ENCODE assay signal across 18 cellular contexts in the genomic region with DNA sequence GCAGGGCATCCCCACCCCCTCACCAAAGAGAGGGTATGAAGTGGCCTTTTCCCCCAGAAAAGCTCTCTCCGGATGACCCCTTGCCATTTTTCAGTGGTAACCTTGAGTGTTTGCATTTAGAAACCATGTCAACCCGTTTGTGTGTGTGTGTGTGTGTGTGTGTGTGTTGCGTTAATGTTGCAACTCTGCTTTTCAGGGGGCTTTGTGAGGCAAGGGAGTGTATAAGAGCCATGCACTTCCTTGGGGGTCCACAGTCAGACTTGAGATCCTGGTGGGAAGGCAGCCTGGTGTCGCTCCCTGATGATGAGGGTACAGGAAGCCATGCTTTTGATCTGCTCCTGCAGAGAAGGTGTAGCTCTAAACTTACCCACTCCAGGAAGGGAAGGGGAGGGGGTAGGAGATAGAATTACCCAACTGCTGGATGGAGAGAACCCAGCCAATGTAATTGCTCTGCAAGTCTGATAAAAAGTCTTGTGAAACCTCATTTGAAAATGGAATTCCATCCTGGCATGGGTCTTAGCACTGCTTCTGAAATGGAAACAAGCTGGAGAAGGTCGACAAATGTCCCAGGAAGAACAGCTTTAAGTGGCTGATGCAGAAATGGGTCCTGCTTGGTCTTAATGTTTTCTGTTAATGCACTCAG. TPM values are rescaled to one million over a fixed set of nuclear protein-coding genes. Genes with fewer than 3 reads are reported as not detected.
DNase-seq lines count a peak whose midpoint lies in the region; ATAC-seq and TF ChIP-seq lines count a peak whose summit lies in the region.
"Had no signal": no experiment of that assay in that cellular context is flagged by ENCODE, and none has a peak within 500 bp of the region (broad histone marks: within the 10 kb centered on the region; RNA-seq: fewer than 3 reads in every experiment).

No MANE protein-coding gene starts in this region.

- intact Hi-C loops in heart left ventricle (cut with DNase I) = loop anchor here in 2 of 10 donors (5.0 to 10.0 kb wide), 2 partner anchors 39 to 57 kb away; no protein-coding TSS in a partner anchor

- H3K9me3 ChIP-seq in heart left ventricle (no peaks in the 10 kb centered on the region), parathyroid adenoma (ENCODE audit: control insufficient read depth, low read length) (no peaks in the 10 kb centered on the region)
- H3K9me3 ChIP-seq: spleen had no signal

- no peak overlapping the region for H2AFZ ChIP-seq in parathyroid adenoma

- no peaks in the 10 kb centered on the region for H3K27me3 ChIP-seq in heart left ventricle
- no peaks in the 10 kb centered on the region for H3K27me3 ChIP-seq in parathyroid adenoma (ENCODE audit: control insufficient read depth, insufficient read depth, low read length)
- H3K27me3 ChIP-seq: spleen had no signal

- H3K79me2 ChIP-seq in parathyroid adenoma = peaks cover 67% of the 10 kb centered on the region

- H3K4me1 ChIP-seq in heart left ventricle = peaks cover 4 to 94% (median 78%) of the 10 kb centered on the region in 12 donors
- H3K4me1 ChIP-seq in parathyroid adenoma = peaks cover 69% of the 10 kb centered on the region

- H3K4me3 ChIP-seq in heart left ventricle = no peak overlapping the region
- no peak overlapping the region for H3K4me3 ChIP-seq in parathyroid adenoma (ENCODE audit: low read depth, low read length)
- H3K4me3 ChIP-seq: SK-N-MC, spleen had no signal

- H3K27ac Mint-ChIP-seq in WTC11 = peak overlapping the region; percentile 49; the same call in 1 of the 2 replicates
- H3K27ac Mint-ChIP-seq: activated T-cell treated with anti-CD3 and anti-CD28 coated beads, Interleukin-2, amount 50 U/mL, for 24 hours; IgD-negative memory B cell had no signal

- H3K4me1 Mint-ChIP-seq in WTC11 = peaks cover 33% of the 10 kb centered on the region

- CTCF ChIA-PET in WTC11 (lab: Charles Lee) = interaction anchor here (1.6 to 2.1 kb wide), 4 partner anchors 9 to 272 kb away, joined by 4 to 16 read pairs (median 8); partner anchors contain the start of gene GRK5

- H3K36me3 ChIP-seq in heart left ventricle = peaks cover 0 to 1% (median 0%) of the 10 kb centered on the region in 9 donors
- no peaks in the 10 kb centered on the region for H3K36me3 ChIP-seq in parathyroid adenoma (ENCODE audit: control insufficient read depth, insufficient read depth, low read length)

- peak overlapping the region; percentile 23 for H3K4me2 ChIP-seq in parathyroid adenoma (ENCODE audit: low read length)

- peak; percentile 38 for ATAC-seq in WTC11
- peak; percentile 5 to 69 (median 41) for ATAC-seq in heart left ventricle
- ATAC-seq in SK-N-SH treated with all-trans-retinoic acid at 6 μM for 48 hours = no peak
- ATAC-seq in HG03469 (IDR thresholded peaks at IDR 0.05; ENCODE audit: unreplicated experiment) = no peak

- 60 to 74% (median 62%) methylated on average over 5 of the region's 5 CpGs for WGBS in heart left ventricle, 4 donors

- peak overlapping the region in 3 of 12 donors; percentile 5 to 46 (median 31) for H3K27ac ChIP-seq in heart left ventricle
- H3K27ac ChIP-seq in parathyroid adenoma = peak overlapping the region; percentile 62
- H3K27ac ChIP-seq: SK-N-MC had no signal

- H3K27me3 Mint-ChIP-seq in WTC11 (ENCODE audit: low read depth) = no peaks in the 10 kb centered on the region
- H3K27me3 Mint-ChIP-seq: activated T-cell treated with anti-CD3 and anti-CD28 coated beads, Interleukin-2, amount 50 U/mL, for 24 hours; IgD-negative memory B cell had no signal

- TF ChIP-seq CTCF in WTC11 (IDR thresholded peaks at IDR 0.05) = no peak
- no peak for TF ChIP-seq CTCF in heart left ventricle (IDR thresholded peaks at IDR 0.05)
- TF ChIP-seq CTCF in parathyroid adenoma (IDR thresholded peaks at IDR 0.05) = no peak

- no peaks in the 10 kb centered on the region for H3K9me3 Mint-ChIP-seq in WTC11
- H3K9me3 Mint-ChIP-seq: activated T-cell treated with anti-CD3 and anti-CD28 coated beads, Interleukin-2, amount 50 U/mL, for 24 hours; IgD-negative memory B cell had no signal

- POLR2A ChIA-PET in WTC11 (lab: Charles Lee) = no interaction called here

- no peak overlapping the region for H3K4me3 Mint-ChIP-seq in WTC11
- H3K4me3 Mint-ChIP-seq: activated T-cell treated with anti-CD3 and anti-CD28 coated beads, Interleukin-2, amount 50 U/mL, for 24 hours; IgD-negative memory B cell had no signal

- H3K9ac ChIP-seq in parathyroid adenoma = no peak overlapping the region

- DNase-seq in GM03348 (ENCODE audit: low spot score) = peak; percentile 50
- no peak for DNase-seq in WTC11 (ENCODE audit: low spot score)
- no peak for DNase-seq in heart left ventricle
- DNase-seq in NCI-H774 (lab: John Stamatoyannopoulos, UW) = no peak
- no peak for DNase-seq in activated T-cell treated with anti-CD3 and anti-CD28 coated beads, Interleukin-2, amount 50 U/mL, for 1 hour
- DNase-seq: activated CD4-positive, alpha-beta T cell treated with anti-CD3 and anti-CD28 coated beads for 48 hours; activated T-cell treated with anti-CD3 and anti-CD28 coated beads, Interleukin-2, amount 50 U/mL, for 24 hours; cerebellar nuclear complex; GF-D8; NCI-H1092; NCI-H446; spleen; stimulated activated naive CD4-positive, alpha-beta T cell treated with Interleukin-2 at 50 U/mL for 16 hours had no signal

- no peaks in the 10 kb centered on the region for H3K36me3 Mint-ChIP-seq in WTC11

- TF ChIP-seq POLR2A in heart left ventricle (IDR thresholded peaks at IDR 0.05) = no peak

TF ChIP-seq in WTC11, 78 proteins besides CTCF, POLR2A, EP300 and RAD21 (continues in another document):
- TF ChIP-seq SMAD3 (CRISPR knock-in tag; IDR thresholded peaks at IDR 0.05; ENCODE audit: borderline replicate concordance) (no peak), ZNF317 (CRISPR knock-in tag; IDR thresholded peaks at IDR 0.05; ENCODE audit: borderline replicate concordance, low read depth) (no peak), NR2C2 (CRISPR knock-in tag; IDR thresholded peaks at IDR 0.05) (no peak)
- TF ChIP-seq, protein P1, sequence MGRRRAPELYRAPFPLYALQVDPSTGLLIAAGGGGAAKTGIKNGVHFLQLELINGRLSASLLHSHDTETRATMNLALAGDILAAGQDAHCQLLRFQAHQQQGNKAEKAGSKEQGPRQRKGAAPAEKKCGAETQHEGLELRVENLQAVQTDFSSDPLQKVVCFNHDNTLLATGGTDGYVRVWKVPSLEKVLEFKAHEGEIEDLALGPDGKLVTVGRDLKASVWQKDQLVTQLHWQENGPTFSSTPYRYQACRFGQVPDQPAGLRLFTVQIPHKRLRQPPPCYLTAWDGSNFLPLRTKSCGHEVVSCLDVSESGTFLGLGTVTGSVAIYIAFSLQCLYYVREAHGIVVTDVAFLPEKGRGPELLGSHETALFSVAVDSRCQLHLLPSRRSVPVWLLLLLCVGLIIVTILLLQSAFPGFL (CRISPR knock-in tag; IDR thresholded peaks at IDR 0.05; ENCODE audit: borderline replicate concordance) = no peak
- TF ChIP-seq, protein P2, sequence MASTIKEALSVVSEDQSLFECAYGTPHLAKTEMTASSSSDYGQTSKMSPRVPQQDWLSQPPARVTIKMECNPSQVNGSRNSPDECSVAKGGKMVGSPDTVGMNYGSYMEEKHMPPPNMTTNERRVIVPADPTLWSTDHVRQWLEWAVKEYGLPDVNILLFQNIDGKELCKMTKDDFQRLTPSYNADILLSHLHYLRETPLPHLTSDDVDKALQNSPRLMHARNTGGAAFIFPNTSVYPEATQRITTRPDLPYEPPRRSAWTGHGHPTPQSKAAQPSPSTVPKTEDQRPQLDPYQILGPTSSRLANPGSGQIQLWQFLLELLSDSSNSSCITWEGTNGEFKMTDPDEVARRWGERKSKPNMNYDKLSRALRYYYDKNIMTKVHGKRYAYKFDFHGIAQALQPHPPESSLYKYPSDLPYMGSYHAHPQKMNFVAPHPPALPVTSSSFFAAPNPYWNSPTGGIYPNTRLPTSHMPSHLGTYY (CRISPR knock-in tag; IDR thresholded peaks at IDR 0.05) = no peak

TF ChIP-seq in SK-N-SH treated with all-trans-retinoic acid at 6 μM for 48 hours, 23 proteins besides CTCF, POLR2A, EP300 and RAD21 (continues in another document):
- TF ChIP-seq BACH2 (CRISPR knock-in tag; IDR thresholded peaks at IDR 0.05; ENCODE audit: borderline replicate concordance) (no peak), ZFP3 (CRISPR knock-in tag; IDR thresholded peaks at IDR 0.05) (no peak), ZC3H10 (CRISPR knock-in tag; IDR thresholded peaks at IDR 0.05) (no peak), CSRNP3 (CRISPR knock-in tag; IDR thresholded peaks at IDR 0.05) (no peak), OSR1 (CRISPR knock-in tag; IDR thresholded peaks at IDR 0.05) (no peak), TCF4 (CRISPR knock-in tag; IDR thresholded peaks at IDR 0.05; ENCODE audit: borderline replicate concordance) (no peak), ZNF70 (CRISPR knock-in tag; IDR thresholded peaks at IDR 0.05) (no peak), ISL1 (CRISPR knock-in tag; IDR thresholded peaks at IDR 0.05) (no peak), ESRRG (CRISPR knock-in tag; IDR thresholded peaks at IDR 0.05) (no peak), ARNTL (CRISPR knock-in tag; IDR thresholded peaks at IDR 0.05; ENCODE audit: borderline replicate concordance, low read depth) (no peak)

RNA-seq across cellular contexts. Expression of gene GRK5, which starts 10.7 kb away (rescaled TPM):
- total RNA-seq in WTC11 (2021) (1.9 to 2.3 TPM (median 2.2 TPM) in 3 replicates), heart left ventricle (10 to 100 TPM; 17.0 to 58.0 (median 32.2) TPM)
- polyA plus RNA-seq in heart left ventricle = 10 to 100 TPM; 13.1 to 27.6 TPM

RNA-seq across cellular contexts. Expression of gene PRDX3, which starts 39.4 kb away (rescaled TPM):
- total RNA-seq in WTC11 (2021) (167 to 175 TPM (median 173 TPM) in 3 replicates), heart left ventricle (100 to 1,000 TPM; 199 to 385 (median 267) TPM)
- 100 to 1,000 TPM; 130 to 257 TPM for polyA plus RNA-seq in heart left ventricle

RNA-seq across cellular contexts. Expression of gene SFXN4, which starts 52.5 kb away (rescaled TPM):
- total RNA-seq in WTC11 (2021) = 23.8 to 25.9 TPM (median 24.0 TPM) in 3 replicates
- total RNA-seq in heart left ventricle = 10 to 100 TPM; 33.2 to 48.9 (median 39.6) TPM
- polyA plus RNA-seq in heart left ventricle = 10 to 100 TPM; 60.6 to 68.5 TPM

Comparison
In these comparisons a context has a peak if more than half of its experiments do, and no peak if none do; other contexts are left out.
1. ATAC-seq: peak in WTC11 (single experiment) and heart left ventricle (4 of 4); none in SK-N-SH treated with all-trans-retinoic acid at 6 μM for 48 hours (single experiment) and HG03469 (single experiment).